Comparison of ENCODE assay signal across 1 cellular context in the genomic region with DNA sequence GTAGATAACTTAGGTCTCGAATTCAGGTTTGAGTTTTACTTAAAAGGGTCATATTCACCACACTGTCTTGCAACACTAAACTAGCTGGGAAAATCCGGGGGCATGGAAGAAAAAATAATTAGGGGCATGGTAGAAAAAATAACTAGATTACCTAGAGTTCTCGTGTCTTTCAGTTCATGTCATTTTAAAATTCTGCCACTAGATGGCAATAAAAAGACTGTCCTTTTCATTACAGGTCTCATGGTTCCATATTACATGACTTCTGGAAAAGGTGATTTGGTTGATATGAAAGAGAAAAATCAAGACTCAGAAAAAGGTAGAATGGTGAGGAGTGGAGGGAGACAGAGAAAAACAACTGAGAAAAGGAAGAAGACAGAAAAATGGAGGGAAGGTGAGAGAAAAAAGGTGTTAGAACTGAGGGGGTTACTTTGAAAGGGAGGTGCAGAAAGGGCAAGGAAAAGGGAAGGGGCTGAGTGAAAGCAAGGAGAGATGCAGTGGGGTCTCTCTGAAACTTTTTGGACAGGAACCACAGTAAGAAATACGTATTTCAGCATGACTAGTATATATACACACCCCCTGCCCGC.
TF ChIP-seq lines count a peak whose summit lies in the region.

No MANE protein-coding gene starts in this region.

TF ChIP-seq in GM23338, 12 proteins besides CTCF, POLR2A, EP300 and RAD21 (continued from another document):
- TF ChIP-seq, protein P1, sequence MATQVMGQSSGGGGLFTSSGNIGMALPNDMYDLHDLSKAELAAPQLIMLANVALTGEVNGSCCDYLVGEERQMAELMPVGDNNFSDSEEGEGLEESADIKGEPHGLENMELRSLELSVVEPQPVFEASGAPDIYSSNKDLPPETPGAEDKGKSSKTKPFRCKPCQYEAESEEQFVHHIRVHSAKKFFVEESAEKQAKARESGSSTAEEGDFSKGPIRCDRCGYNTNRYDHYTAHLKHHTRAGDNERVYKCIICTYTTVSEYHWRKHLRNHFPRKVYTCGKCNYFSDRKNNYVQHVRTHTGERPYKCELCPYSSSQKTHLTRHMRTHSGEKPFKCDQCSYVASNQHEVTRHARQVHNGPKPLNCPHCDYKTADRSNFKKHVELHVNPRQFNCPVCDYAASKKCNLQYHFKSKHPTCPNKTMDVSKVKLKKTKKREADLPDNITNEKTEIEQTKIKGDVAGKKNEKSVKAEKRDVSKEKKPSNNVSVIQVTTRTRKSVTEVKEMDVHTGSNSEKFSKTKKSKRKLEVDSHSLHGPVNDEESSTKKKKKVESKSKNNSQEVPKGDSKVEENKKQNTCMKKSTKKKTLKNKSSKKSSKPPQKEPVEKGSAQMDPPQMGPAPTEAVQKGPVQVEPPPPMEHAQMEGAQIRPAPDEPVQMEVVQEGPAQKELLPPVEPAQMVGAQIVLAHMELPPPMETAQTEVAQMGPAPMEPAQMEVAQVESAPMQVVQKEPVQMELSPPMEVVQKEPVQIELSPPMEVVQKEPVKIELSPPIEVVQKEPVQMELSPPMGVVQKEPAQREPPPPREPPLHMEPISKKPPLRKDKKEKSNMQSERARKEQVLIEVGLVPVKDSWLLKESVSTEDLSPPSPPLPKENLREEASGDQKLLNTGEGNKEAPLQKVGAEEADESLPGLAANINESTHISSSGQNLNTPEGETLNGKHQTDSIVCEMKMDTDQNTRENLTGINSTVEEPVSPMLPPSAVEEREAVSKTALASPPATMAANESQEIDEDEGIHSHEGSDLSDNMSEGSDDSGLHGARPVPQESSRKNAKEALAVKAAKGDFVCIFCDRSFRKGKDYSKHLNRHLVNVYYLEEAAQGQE (IDR thresholded peaks at IDR 0.05; ENCODE audit: unreplicated experiment), result no peak
- no peak for TF ChIP-seq NANOG (IDR thresholded peaks at IDR 0.05; ENCODE audit: borderline replicate concordance)
- TF ChIP-seq, protein P2, sequence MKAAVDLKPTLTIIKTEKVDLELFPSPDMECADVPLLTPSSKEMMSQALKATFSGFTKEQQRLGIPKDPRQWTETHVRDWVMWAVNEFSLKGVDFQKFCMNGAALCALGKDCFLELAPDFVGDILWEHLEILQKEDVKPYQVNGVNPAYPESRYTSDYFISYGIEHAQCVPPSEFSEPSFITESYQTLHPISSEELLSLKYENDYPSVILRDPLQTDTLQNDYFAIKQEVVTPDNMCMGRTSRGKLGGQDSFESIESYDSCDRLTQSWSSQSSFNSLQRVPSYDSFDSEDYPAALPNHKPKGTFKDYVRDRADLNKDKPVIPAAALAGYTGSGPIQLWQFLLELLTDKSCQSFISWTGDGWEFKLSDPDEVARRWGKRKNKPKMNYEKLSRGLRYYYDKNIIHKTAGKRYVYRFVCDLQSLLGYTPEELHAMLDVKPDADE (IDR thresholded peaks at IDR 0.05), result no peak
